1 cellular context compared by ENCODE assay signal in genomic region chr20:38221041-38221589, GRCh38.
TF ChIP-seq lines count a peak whose summit lies in the region.

No MANE protein-coding gene starts in this region.

TF ChIP-seq in HepG2, 621 proteins besides CTCF, POLR2A, EP300 and RAD21 (continued from another document and continues in another):
- TF ChIP-seq ZNF280D (CRISPR knock-in tag; IDR thresholded peaks at IDR 0.05) (no peak), ZNF577 (CRISPR knock-in tag; IDR thresholded peaks at IDR 0.05; ENCODE audit: borderline replicate concordance, low read depth) (no peak), ZNF782 (CRISPR knock-in tag; IDR thresholded peaks at IDR 0.05; ENCODE audit: borderline replicate concordance) (peak; percentile 90), ZNF263 (CRISPR knock-in tag; IDR thresholded peaks at IDR 0.05) (no peak), CCDC6 (CRISPR knock-in tag; IDR thresholded peaks at IDR 0.05) (no peak), ZNF598 (CRISPR knock-in tag; IDR thresholded peaks at IDR 0.05; ENCODE audit: borderline replicate concordance) (peak; percentile 89; the same call in 1 of the 2 replicates), CBFB (CRISPR knock-in tag; IDR thresholded peaks at IDR 0.05) (peak; percentile 43; the same call in 1 of the 2 replicates), POLR2AphosphoS2 (IDR thresholded peaks at IDR 0.05; ENCODE audit: low read depth, low read length) (no peak), HNRNPK (IDR thresholded peaks at IDR 0.05; ENCODE audit: low read depth, low read length, poor library complexity, severe bottlenecking) (no peak), MLXIP (CRISPR knock-in tag; IDR thresholded peaks at IDR 0.05; ENCODE audit: borderline replicate concordance) (no peak), ZNF350 (CRISPR knock-in tag; IDR thresholded peaks at IDR 0.05; ENCODE audit: borderline replicate concordance, low read depth) (peak; percentile 69; the same call in 1 of the 2 replicates), ZNF101 (CRISPR knock-in tag; IDR thresholded peaks at IDR 0.05; ENCODE audit: borderline replicate concordance, low read depth) (no peak), ARHGAP35 (CRISPR knock-in tag; IDR thresholded peaks at IDR 0.05; ENCODE audit: borderline replicate concordance) (no peak), ZNF281 (CRISPR knock-in tag; IDR thresholded peaks at IDR 0.05; ENCODE audit: borderline replicate concordance) (no peak), ZGPAT (CRISPR knock-in tag; IDR thresholded peaks at IDR 0.05) (no peak), LCORL (IDR thresholded peaks at IDR 0.05) (no peak), LCORL (CRISPR knock-in tag; IDR thresholded peaks at IDR 0.05) (no peak), ZNF17 (CRISPR knock-in tag; IDR thresholded peaks at IDR 0.05) (no peak), SAFB2 (CRISPR knock-in tag; IDR thresholded peaks at IDR 0.05; ENCODE audit: borderline replicate concordance, low read depth) (no peak), HNRNPL (IDR thresholded peaks at IDR 0.05; ENCODE audit: low read depth, low read length) (no peak), HOXD1 (CRISPR knock-in tag; IDR thresholded peaks at IDR 0.05) (no peak), JUND (CRISPR knock-in tag; IDR thresholded peaks at IDR 0.05) (no peak), MXD4 (CRISPR knock-in tag; IDR thresholded peaks at IDR 0.05) (no peak), ZNF839 (CRISPR knock-in tag; IDR thresholded peaks at IDR 0.05; ENCODE audit: borderline replicate concordance) (peak; percentile 70; the same call in 1 of the 2 replicates), ZNF451 (CRISPR knock-in tag; IDR thresholded peaks at IDR 0.05) (no peak), HBP1 (CRISPR knock-in tag; IDR thresholded peaks at IDR 0.05; ENCODE audit: low read depth) (0 out of 2 replicates have a peak, but pooled peaks have one; percentile 55), MTA1 (CRISPR knock-in tag; IDR thresholded peaks at IDR 0.05; ENCODE audit: borderline replicate concordance) (no peak), MAZ (IDR thresholded peaks at IDR 0.05; ENCODE audit: borderline replicate concordance, low read depth, low read length) (0 out of 2 replicates have a peak, but pooled peaks have one; percentile 34), MAZ (CRISPR knock-in tag; IDR thresholded peaks at IDR 0.05; ENCODE audit: low read depth) (no peak), CBX2 (IDR thresholded peaks at IDR 0.05; ENCODE audit: low read depth, low read length) (no peak), CBX2 (CRISPR knock-in tag; IDR thresholded peaks at IDR 0.05; ENCODE audit: low read depth) (no peak), TOPORS (CRISPR knock-in tag; IDR thresholded peaks at IDR 0.05) (no peak), TBP (CRISPR knock-in tag; IDR thresholded peaks at IDR 0.05) (0 out of 2 replicates have a peak, but pooled peaks have one; percentile 37), SP2 (CRISPR knock-in tag; IDR thresholded peaks at IDR 0.05) (no peak; the same call in 1 of the 2 replicates), FOXM1 (CRISPR knock-in tag; IDR thresholded peaks at IDR 0.05) (no peak), ZBTB7A (CRISPR knock-in tag; IDR thresholded peaks at IDR 0.05) (no peak), KLF9 (CRISPR knock-in tag; IDR thresholded peaks at IDR 0.05; ENCODE audit: low read depth) (no peak), ZNF3 (CRISPR knock-in tag; IDR thresholded peaks at IDR 0.05) (no peak)
- TF ChIP-seq, protein P1, sequence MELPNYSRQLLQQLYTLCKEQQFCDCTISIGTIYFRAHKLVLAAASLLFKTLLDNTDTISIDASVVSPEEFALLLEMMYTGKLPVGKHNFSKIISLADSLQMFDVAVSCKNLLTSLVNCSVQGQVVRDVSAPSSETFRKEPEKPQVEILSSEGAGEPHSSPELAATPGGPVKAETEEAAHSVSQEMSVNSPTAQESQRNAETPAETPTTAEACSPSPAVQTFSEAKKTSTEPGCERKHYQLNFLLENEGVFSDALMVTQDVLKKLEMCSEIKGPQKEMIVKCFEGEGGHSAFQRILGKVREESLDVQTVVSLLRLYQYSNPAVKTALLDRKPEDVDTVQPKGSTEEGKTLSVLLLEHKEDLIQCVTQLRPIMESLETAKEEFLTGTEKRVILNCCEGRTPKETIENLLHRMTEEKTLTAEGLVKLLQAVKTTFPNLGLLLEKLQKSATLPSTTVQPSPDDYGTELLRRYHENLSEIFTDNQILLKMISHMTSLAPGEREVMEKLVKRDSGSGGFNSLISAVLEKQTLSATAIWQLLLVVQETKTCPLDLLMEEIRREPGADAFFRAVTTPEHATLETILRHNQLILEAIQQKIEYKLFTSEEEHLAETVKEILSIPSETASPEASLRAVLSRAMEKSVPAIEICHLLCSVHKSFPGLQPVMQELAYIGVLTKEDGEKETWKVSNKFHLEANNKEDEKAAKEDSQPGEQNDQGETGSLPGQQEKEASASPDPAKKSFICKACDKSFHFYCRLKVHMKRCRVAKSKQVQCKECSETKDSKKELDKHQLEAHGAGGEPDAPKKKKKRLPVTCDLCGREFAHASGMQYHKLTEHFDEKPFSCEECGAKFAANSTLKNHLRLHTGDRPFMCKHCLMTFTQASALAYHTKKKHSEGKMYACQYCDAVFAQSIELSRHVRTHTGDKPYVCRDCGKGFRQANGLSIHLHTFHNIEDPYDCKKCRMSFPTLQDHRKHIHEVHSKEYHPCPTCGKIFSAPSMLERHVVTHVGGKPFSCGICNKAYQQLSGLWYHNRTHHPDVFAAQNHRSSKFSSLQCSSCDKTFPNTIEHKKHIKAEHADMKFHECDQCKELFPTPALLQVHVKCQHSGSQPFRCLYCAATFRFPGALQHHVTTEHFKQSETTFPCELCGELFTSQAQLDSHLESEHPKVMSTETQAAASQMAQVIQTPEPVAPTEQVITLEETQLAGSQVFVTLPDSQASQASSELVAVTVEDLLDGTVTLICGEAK (IDR thresholded peaks at IDR 0.05), result no peak
- TF ChIP-seq, protein P1 (CRISPR knock-in tag; IDR thresholded peaks at IDR 0.05), result no peak
- TF ChIP-seq, protein P2, sequence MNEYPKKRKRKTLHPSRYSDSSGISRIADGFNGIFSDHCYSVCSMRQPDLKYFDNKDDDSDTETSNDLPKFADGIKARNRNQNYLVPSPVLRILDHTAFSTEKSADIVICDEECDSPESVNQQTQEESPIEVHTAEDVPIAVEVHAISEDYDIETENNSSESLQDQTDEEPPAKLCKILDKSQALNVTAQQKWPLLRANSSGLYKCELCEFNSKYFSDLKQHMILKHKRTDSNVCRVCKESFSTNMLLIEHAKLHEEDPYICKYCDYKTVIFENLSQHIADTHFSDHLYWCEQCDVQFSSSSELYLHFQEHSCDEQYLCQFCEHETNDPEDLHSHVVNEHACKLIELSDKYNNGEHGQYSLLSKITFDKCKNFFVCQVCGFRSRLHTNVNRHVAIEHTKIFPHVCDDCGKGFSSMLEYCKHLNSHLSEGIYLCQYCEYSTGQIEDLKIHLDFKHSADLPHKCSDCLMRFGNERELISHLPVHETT (CRISPR knock-in tag; conservative IDR thresholded peaks at IDR 0.05), result no peak
